Comparison of ENCODE assay signal across 1 cellular context in the genomic region with DNA sequence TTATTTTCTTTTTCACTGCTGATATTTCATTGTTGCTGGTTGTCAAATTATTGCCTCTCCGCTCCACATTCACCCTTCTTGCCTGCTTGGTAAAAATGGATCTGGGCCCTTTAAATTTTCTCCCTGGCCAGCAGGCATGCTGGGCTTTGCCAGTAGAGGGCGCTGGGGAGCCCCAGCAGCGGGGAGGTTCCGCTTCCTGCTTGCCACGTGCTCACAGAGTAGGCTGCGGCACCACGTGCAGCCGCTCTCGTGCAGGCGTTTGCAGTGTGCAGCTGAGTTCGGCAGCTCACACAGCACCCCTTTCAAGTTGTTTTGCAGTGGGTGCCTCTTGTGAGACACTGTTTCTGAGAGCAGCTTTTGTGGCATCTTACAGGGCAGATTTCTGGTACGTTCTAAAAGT.
TF ChIP-seq lines count a peak whose summit lies in the region.

A gene with protein sequence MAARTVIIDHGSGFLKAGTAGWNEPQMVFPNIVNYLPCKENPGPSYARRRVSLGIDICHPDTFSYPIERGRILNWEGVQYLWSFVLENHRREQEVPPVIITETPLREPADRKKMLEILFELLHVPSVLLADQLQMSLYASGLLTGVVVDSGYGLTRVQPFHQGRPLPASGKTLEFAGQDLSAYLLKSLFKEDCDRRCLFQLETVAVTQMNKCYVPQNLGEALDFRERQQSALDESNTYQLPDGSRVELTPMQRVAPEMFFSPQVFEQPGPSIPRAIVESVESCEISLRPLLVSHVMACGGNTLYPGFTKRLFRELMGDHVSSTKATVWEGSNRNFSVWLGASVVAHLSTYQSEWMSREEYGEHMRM (plus strand): TSS at position 214 of the 400 bp plus-strand sequence. CDS start 67,676 bp downstream, outside the sequence.

TF ChIP-seq in Ishikawa, 13 proteins besides CTCF, POLR2A, EP300 and RAD21 (continued from another document):
- TF ChIP-seq, protein P1, sequence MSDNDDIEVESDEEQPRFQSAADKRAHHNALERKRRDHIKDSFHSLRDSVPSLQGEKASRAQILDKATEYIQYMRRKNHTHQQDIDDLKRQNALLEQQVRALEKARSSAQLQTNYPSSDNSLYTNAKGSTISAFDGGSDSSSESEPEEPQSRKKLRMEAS (IDR thresholded peaks at IDR 0.05), result peak; percentile 93
- TF ChIP-seq CEBPB (IDR thresholded peaks at IDR 0.05) (no peak), EGR1 (IDR thresholded peaks at IDR 0.05) (no peak)
